Comparison of ENCODE assay signal across 17 cellular contexts in the genomic region with DNA sequence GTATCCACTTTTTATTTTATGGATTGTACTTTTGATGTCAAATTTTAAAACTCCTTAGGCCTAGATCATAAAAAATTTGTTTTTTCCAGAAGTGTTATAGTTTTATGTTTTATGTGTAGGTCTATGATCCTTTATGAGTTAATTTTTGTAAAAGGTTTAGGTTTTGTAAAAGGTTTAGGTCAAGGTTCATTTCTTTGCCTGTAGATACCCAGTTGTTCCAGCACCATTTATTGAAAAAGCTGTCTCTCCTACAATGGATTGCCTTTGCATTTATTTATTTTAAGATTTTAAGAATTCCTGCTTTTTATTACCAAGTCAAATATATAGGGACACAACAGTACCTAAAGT. TPM values are rescaled to one million over a fixed set of nuclear protein-coding genes. Genes with fewer than 3 reads are reported as not detected.
DNase-seq lines count a peak whose midpoint lies in the region; ATAC-seq and TF ChIP-seq lines count a peak whose summit lies in the region.
"Had no signal": no experiment of that assay in that cellular context is flagged by ENCODE, and none has a peak within 500 bp of the region (broad histone marks: within the 10 kb centered on the region; RNA-seq: fewer than 3 reads in every experiment).

No MANE protein-coding gene starts in this region.

- H3K36me3 Mint-ChIP-seq in progenitor cell of endocrine pancreas (ENCODE audit: insufficient read depth) (peaks cover 7% of the 10 kb centered on the region), WTC11 (peaks cover 4% of the 10 kb centered on the region)
- H3K36me3 Mint-ChIP-seq: activated naive CD8-positive, alpha-beta T cell had no signal

- CTCF ChIA-PET in WTC11 (lab: Charles Lee), result interaction anchor here (1.5 kb wide), 1 partner anchor 36 kb away, joined by 3 read pairs; no protein-coding TSS in a partner anchor

- intact Hi-C loops in left cardiac atrium (cut with DNase I), result loop anchor here in 1 of 2 donors (5.0 kb wide), 1 partner anchor 59 kb away; no protein-coding TSS in a partner anchor

- H3K27me3 ChIP-seq in right atrium auricular region (no peaks in the 10 kb centered on the region), ectodermal cell (ENCODE audit: control insufficient read depth, insufficient read depth, low read length, poor library complexity, severe bottlenecking) (no peaks in the 10 kb centered on the region)
- H3K27me3 ChIP-seq: BLaER1 treated with 17β-estradiol and CSF1 and Interleukin-3, amounts not matched to agents 10 nM and 100 nM; SJCRH30 had no signal

- H3K27me3 Mint-ChIP-seq in progenitor cell of endocrine pancreas, result no peaks in the 10 kb centered on the region
- H3K27me3 Mint-ChIP-seq in WTC11 (ENCODE audit: low read depth), result no peaks in the 10 kb centered on the region

- H3K9me3 ChIP-seq in right atrium auricular region, result no peaks in the 10 kb centered on the region
- H3K9me3 ChIP-seq in ectodermal cell (ENCODE audit: control insufficient read depth, low read length), result no peaks in the 10 kb centered on the region
- H3K9me3 ChIP-seq: SJCRH30 had no signal

- DNase-seq in right atrium auricular region (ENCODE audit: low spot score) (no peak), left cardiac atrium (no peak), progenitor cell of endocrine pancreas (ENCODE audit: low spot score, unreplicated experiment) (no peak), WTC11 (ENCODE audit: low spot score) (no peak), NCI-H446 treated with DMSO at 0.1 percent for 48 hours (lab: John Stamatoyannopoulos, UW) (no peak), C1 segment of cervical spinal cord (lab: John Stamatoyannopoulos, UW) (no peak), NCI-H1417 treated with DMSO at 0.1 percent for 48 hours (lab: John Stamatoyannopoulos, UW) (no peak)
- DNase-seq: activated CD4-positive, alpha-beta T cell treated with anti-CD3 and anti-CD28 coated beads, Interleukin-2, amount 10 ng/mL, durations not matched to agents 24 days and 14 days; NCI-H1436 treated with DMSO at 0.1 percent for 48 hours; NCI-H2171 treated with DMSO at 0.1 percent for 48 hours; stimulated activated CD4-positive, alpha-beta T cell treated with anti-CD3 and anti-CD28 coated beads, Interleukin-1b, Interleukin-23, amount 100 ng/mL, for 48 hours; stimulated activated naive CD4-positive, alpha-beta T cell treated with Interleukin-2 at 50 U/mL for 16 hours had no signal

- TF ChIP-seq CTCF in right atrium auricular region (IDR thresholded peaks at IDR 0.05) (no peak), progenitor cell of endocrine pancreas (IDR thresholded peaks at IDR 0.05; ENCODE audit: unreplicated experiment) (no peak), WTC11 (IDR thresholded peaks at IDR 0.05) (no peak)

- H3K36me3 ChIP-seq in right atrium auricular region, result no peaks in the 10 kb centered on the region
- peaks cover 3% of the 10 kb centered on the region for H3K36me3 ChIP-seq in ectodermal cell (ENCODE audit: control insufficient read depth, insufficient read depth, low read length)
- H3K36me3 ChIP-seq: BLaER1 treated with 17β-estradiol and CSF1 and Interleukin-3, amounts not matched to agents 10 nM and 100 nM; SJCRH30 had no signal

- H3K9me3 Mint-ChIP-seq in progenitor cell of endocrine pancreas (ENCODE audit: low read depth) (peaks cover 3% of the 10 kb centered on the region), WTC11 (peaks cover 6% of the 10 kb centered on the region)
- H3K9me3 Mint-ChIP-seq: activated CD4-positive, alpha-beta T cell treated with anti-CD3 and anti-CD28 coated beads, Interleukin-2, amount 10 ng/mL, durations not matched to agents 24 days and 14 days had no signal

- H3K27ac Mint-ChIP-seq in progenitor cell of endocrine pancreas (peak overlapping the region; percentile 96), WTC11 (no peak overlapping the region)
- H3K27ac Mint-ChIP-seq: activated CD4-positive, alpha-beta T cell treated with anti-CD3 and anti-CD28 coated beads, Interleukin-2, amount 10 ng/mL, durations not matched to agents 24 days and 14 days; activated naive CD8-positive, alpha-beta T cell had no signal

- H3K4me1 Mint-ChIP-seq in progenitor cell of endocrine pancreas (ENCODE audit: low read depth) (peaks cover 38% of the 10 kb centered on the region), WTC11 (peaks cover 42% of the 10 kb centered on the region)

- no peak overlapping the region for H3K4me3 ChIP-seq in right atrium auricular region
- no peak overlapping the region for H3K4me3 ChIP-seq in ectodermal cell (ENCODE audit: insufficient read depth, low read depth, low read length)
- H3K4me3 ChIP-seq: BLaER1 treated with 17β-estradiol and CSF1 and Interleukin-3, amounts not matched to agents 10 nM and 100 nM; lung; SJCRH30 had no signal

- no peak for ATAC-seq in left cardiac atrium
- no peak for ATAC-seq in WTC11

- H3K27ac ChIP-seq in right atrium auricular region, result peak overlapping the region; percentile 75 to 83
- peak overlapping the region; percentile 94 for H3K27ac ChIP-seq in ectodermal cell (ENCODE audit: insufficient read depth, low read depth, low read length, poor library complexity, severe bottlenecking)
- H3K27ac ChIP-seq: BLaER1 treated with 17β-estradiol and CSF1 and Interleukin-3, amounts not matched to agents 10 nM and 100 nM; SJCRH30 had no signal

- POLR2A ChIA-PET in WTC11 (lab: Charles Lee), result no interaction called here

- H3K4me1 ChIP-seq in right atrium auricular region (peaks cover 0 to 15% of the 10 kb centered on the region in 2 donors), ectodermal cell (ENCODE audit: control insufficient read depth, insufficient read depth, low read length) (peaks cover 46% of the 10 kb centered on the region)
- H3K4me1 ChIP-seq: BLaER1 treated with 17β-estradiol and CSF1 and Interleukin-3, amounts not matched to agents 10 nM and 100 nM had no signal

- H3K4me3 Mint-ChIP-seq in progenitor cell of endocrine pancreas (ENCODE audit: low read depth), result peak overlapping the region; percentile 41
- no peak overlapping the region for H3K4me3 Mint-ChIP-seq in WTC11
- H3K4me3 Mint-ChIP-seq: activated CD4-positive, alpha-beta T cell treated with anti-CD3 and anti-CD28 coated beads, Interleukin-2, amount 10 ng/mL, durations not matched to agents 24 days and 14 days; activated naive CD8-positive, alpha-beta T cell had no signal

TF ChIP-seq in WTC11, 78 proteins besides CTCF, POLR2A, EP300 and RAD21:
- TF ChIP-seq SMAD4 (CRISPR knock-in tag; IDR thresholded peaks at IDR 0.05) (no peak), ZNF121 (CRISPR knock-in tag; IDR thresholded peaks at IDR 0.05) (no peak), JUN (CRISPR knock-in tag; IDR thresholded peaks at IDR 0.05) (no peak), JAZF1 (CRISPR knock-in tag; IDR thresholded peaks at IDR 0.05) (no peak), PRRX2 (CRISPR knock-in tag; IDR thresholded peaks at IDR 0.05) (no peak), MYBL2 (CRISPR knock-in tag; IDR thresholded peaks at IDR 0.05) (no peak), ATF1 (CRISPR knock-in tag; IDR thresholded peaks at IDR 0.05) (no peak), FOXK1 (CRISPR knock-in tag; IDR thresholded peaks at IDR 0.05) (no peak), ZNF671 (CRISPR knock-in tag; IDR thresholded peaks at IDR 0.05) (no peak), ZNF138 (CRISPR knock-in tag; conservative IDR thresholded peaks at IDR 0.05) (no peak), ETV6 (CRISPR knock-in tag; IDR thresholded peaks at IDR 0.05) (no peak)
- TF ChIP-seq, protein P1, sequence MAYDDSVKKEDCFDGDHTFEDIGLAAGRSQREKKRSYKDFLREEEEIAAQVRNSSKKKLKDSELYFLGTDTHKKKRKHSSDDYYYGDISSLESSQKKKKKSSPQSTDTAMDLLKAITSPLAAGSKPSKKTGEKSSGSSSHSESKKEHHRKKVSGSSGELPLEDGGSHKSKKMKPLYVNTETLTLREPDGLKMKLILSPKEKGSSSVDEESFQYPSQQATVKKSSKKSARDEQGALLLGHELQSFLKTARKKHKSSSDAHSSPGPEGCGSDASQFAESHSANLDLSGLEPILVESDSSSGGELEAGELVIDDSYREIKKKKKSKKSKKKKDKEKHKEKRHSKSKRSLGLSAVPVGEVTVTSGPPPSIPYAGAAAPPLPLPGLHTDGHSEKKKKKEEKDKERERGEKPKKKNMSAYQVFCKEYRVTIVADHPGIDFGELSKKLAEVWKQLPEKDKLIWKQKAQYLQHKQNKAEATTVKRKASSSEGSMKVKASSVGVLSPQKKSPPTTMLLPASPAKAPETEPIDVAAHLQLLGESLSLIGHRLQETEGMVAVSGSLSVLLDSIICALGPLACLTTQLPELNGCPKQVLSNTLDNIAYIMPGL (CRISPR knock-in tag; IDR thresholded peaks at IDR 0.05), result no peak
- TF ChIP-seq, protein P2, sequence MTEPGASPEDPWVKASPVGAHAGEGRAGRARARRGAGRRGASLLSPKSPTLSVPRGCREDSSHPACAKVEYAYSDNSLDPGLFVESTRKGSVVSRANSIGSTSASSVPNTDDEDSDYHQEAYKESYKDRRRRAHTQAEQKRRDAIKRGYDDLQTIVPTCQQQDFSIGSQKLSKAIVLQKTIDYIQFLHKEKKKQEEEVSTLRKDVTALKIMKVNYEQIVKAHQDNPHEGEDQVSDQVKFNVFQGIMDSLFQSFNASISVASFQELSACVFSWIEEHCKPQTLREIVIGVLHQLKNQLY (CRISPR knock-in tag; IDR thresholded peaks at IDR 0.05), result no peak
- TF ChIP-seq, protein P3, sequence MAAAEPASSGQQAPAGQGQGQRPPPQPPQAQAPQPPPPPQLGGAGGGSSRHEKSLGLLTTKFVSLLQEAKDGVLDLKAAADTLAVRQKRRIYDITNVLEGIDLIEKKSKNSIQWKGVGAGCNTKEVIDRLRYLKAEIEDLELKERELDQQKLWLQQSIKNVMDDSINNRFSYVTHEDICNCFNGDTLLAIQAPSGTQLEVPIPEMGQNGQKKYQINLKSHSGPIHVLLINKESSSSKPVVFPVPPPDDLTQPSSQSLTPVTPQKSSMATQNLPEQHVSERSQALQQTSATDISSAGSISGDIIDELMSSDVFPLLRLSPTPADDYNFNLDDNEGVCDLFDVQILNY (CRISPR knock-in tag; IDR thresholded peaks at IDR 0.05), result no peak

RNA-seq across cellular contexts. Expression of a gene that starts 32.1 kb away (rescaled TPM):
- total RNA-seq in right atrium auricular region (10 to 100 TPM; 19.1 to 20.2 TPM), left cardiac atrium (10 to 100 TPM; 11.7 to 19.5 TPM), progenitor cell of endocrine pancreas (21.4 and 22.9 TPM in 2 replicates), WTC11 (2021) (14.2 to 16.0 TPM (median 14.4 TPM) in 3 replicates)
- polyA plus RNA-seq in ectodermal cell (2013, experiment 1 of 4), result 39.0 TPM
- polyA plus RNA-seq in ectodermal cell (2013, experiment 2 of 4), result 40.8 TPM
- polyA plus RNA-seq in ectodermal cell (2013, experiment 3 of 4), result 30.1 TPM
- polyA plus RNA-seq in ectodermal cell (2013, experiment 4 of 4), result 34.0 TPM

RNA-seq across cellular contexts. Expression of a gene that starts 35.7 kb away (rescaled TPM):
- total RNA-seq in right atrium auricular region, result 1 to 10 TPM; 3.1 to 7.6 TPM
- 1 to 10 TPM; 7.2 to 9.6 TPM for total RNA-seq in left cardiac atrium
- 57.5 TPM for polyA plus RNA-seq in ectodermal cell (2013, experiment 1 of 4)
- 79.8 TPM for polyA plus RNA-seq in ectodermal cell (2013, experiment 2 of 4)
- 31.1 TPM for polyA plus RNA-seq in ectodermal cell (2013, experiment 3 of 4)
- 42.3 TPM for polyA plus RNA-seq in ectodermal cell (2013, experiment 4 of 4)
- total RNA-seq in progenitor cell of endocrine pancreas, result 78.8 and 82.5 TPM in 2 replicates
- 31.9 to 35.7 TPM (median 34.4 TPM) in 3 replicates for total RNA-seq in WTC11 (2021)
